26 cellular contexts compared by ENCODE assay signal in the genomic region with DNA sequence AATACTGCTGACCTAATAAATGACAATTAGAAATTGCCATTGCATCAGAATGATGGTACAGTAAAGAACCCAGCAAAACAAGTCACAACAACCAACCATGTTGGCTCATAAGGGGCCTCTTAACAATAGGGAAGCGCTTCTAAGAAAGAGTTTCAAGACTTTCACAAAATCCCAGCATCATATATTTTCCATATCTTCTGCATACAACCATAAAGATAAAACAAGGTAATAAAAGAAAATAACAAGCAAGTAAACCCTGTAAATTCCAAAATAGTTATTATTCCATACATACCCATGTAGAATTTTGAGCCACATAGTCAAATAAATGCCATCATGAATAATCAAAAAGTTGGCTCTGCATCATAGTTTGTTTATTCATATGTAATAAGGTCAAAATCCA.
"Had no signal": no experiment of that assay in that cellular context is flagged by ENCODE, and none has a peak within 500 bp of the region (broad histone marks: within the 10 kb centered on the region; RNA-seq: fewer than 3 reads in every experiment).

No MANE protein-coding gene starts in this region.

- H3K4me1 ChIP-seq: colonic mucosa, esophagus muscularis mucosa, esophagus squamous epithelium, foreskin keratinocyte, gastroesophageal sphincter, heart left ventricle, heart right ventricle had no signal

- ATAC-seq: effector memory CD8-positive, alpha-beta T cell; esophagus mucosa; foreskin keratinocyte; gastrocnemius medialis; gastroesophageal sphincter; heart left ventricle; heart right ventricle had no signal

- H3K4me2 ChIP-seq: hepatocyte had no signal

- H3K27ac ChIP-seq: colonic mucosa, coronary artery, dorsolateral prefrontal cortex, epithelial cell of prostate, esophagus muscularis mucosa, esophagus squamous epithelium, foreskin keratinocyte, gastrocnemius medialis, gastroesophageal sphincter, heart left ventricle, heart right ventricle, hepatocyte had no signal

- H3K9me3 Mint-ChIP-seq: dendritic cell treated with granulocyte-macrophage colony-stimulating factor and Interleukin-4, amounts not matched to agents 40 ng/mL and 50 ng/mL, for 4 days; effector memory CD8-positive, alpha-beta T cell; endodermal cell had no signal

- H2AFZ ChIP-seq: hepatocyte had no signal

- DNase-seq: colonic mucosa; cortex of kidney; dermis blood vessel endothelial cell; dorsolateral prefrontal cortex; effector CD4-positive, alpha-beta T cell; effector CD8-positive, alpha-beta T cell; effector memory CD4-positive, alpha-beta T cell; effector memory CD8-positive, alpha-beta T cell; endodermal cell; erythroblast; esophagus squamous epithelium; foreskin fibroblast; foreskin keratinocyte; foreskin melanocyte; gastrocnemius medialis; glutamatergic neuron; head of caudate nucleus; heart left ventricle; heart right ventricle had no signal

- H3K27me3 ChIP-seq: colonic mucosa, dorsolateral prefrontal cortex, esophagus muscularis mucosa, esophagus squamous epithelium, foreskin keratinocyte, gastrocnemius medialis, gastroesophageal sphincter, heart left ventricle, heart right ventricle, hepatocyte had no signal

- H3K4me3 ChIP-seq: colonic mucosa, coronary artery, dorsolateral prefrontal cortex, esophagus muscularis mucosa, esophagus squamous epithelium, gastrocnemius medialis, gastroesophageal sphincter, heart left ventricle, heart right ventricle, hepatocyte had no signal

- H3K27ac Mint-ChIP-seq: dendritic cell treated with granulocyte-macrophage colony-stimulating factor and Interleukin-4, amounts not matched to agents 40 ng/mL and 50 ng/mL, for 4 days; effector memory CD8-positive, alpha-beta T cell; endodermal cell had no signal

- H3K9me3 ChIP-seq: colonic mucosa, esophagus muscularis mucosa, esophagus squamous epithelium, gastrocnemius medialis, gastroesophageal sphincter, heart left ventricle, heart right ventricle had no signal

- H3K36me3 ChIP-seq: colonic mucosa, gastrocnemius medialis had no signal
